Comparison of ENCODE assay signal across 18 cellular contexts in the genomic region with DNA sequence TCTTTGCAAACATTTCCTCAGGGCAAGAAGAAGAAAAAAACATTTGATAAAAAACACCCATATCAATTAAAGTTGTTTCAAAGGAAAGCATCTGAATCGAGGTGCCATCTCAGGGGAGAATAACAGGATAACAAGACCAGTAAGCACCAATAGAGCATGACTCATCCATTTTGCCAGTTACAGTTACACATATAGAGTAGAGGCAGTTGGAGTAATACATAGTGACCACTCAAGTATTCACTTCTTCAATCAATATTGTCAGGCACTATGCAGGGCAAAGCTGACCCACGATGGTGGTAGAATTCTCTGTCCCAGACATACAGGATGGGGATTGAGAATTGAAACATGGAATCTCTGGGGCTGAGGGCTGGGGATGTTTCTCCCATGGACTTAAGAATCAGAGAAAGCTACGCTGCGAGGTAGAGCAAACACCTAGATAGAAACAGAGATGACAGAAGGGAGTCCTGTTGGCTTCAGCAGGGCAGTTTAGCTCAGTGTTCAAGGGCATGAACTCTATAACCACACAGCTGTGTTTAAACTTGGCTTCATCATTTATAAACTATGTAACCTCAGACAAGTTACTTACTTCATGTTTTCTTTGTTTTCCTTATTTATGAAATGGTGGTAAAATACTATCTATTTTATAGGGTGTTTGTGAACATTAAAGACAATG.
A peak's percentile ranks its signal among the peaks of the same experiment; 100 is the strongest.
DNase-seq lines count a peak whose midpoint lies in the region; ATAC-seq, FAIRE-seq and TF ChIP-seq lines count a peak whose summit lies in the region.
"Had no signal": no experiment of that assay in that cellular context is flagged by ENCODE, and none has a peak within 500 bp of the region (broad histone marks: within the 10 kb centered on the region; RNA-seq: fewer than 3 reads in every experiment).

No MANE protein-coding gene starts in this region.

- H3K4me3 ChIP-seq in epithelial cell of esophagus (ENCODE audit: low read length) (no peak overlapping the region), kidney (ENCODE audit: low read length in 2 of 2) (no peak overlapping the region), coronary artery (no peak overlapping the region)
- H3K4me3 ChIP-seq: esophagus muscularis mucosa, right lobe of liver, SK-N-MC had no signal

- no peak overlapping the region for H3K27ac Mint-ChIP-seq in activated CD8-positive, alpha-beta T cell treated with anti-CD3 and anti-CD28 coated beads for 36 hours
- H3K27ac Mint-ChIP-seq: activated CD4-positive, alpha-beta T cell treated with anti-CD3 and anti-CD28 coated beads, Interleukin-2, amount 10 ng/mL, durations not matched to agents 24 days and 14 days; activated naive CD4-positive, alpha-beta T cell treated with anti-CD3 and anti-CD28 coated beads for 36 hours; CD4-positive, alpha-beta T cell had no signal

- H3K9ac ChIP-seq in kidney (ENCODE audit: low read length in 2 of 2), result no peak overlapping the region

- CTCF ChIA-PET in activated CD8-positive, alpha-beta T cell treated with anti-CD3 and anti-CD28 coated beads for 36 hours (lab: Charles Lee), result no interaction called here

- no peak for FAIRE-seq in kidney (lab: Jason Lieb, UNC)

- H3K27me3 Mint-ChIP-seq in activated CD8-positive, alpha-beta T cell treated with anti-CD3 and anti-CD28 coated beads for 36 hours, result no peaks in the 10 kb centered on the region
- H3K27me3 Mint-ChIP-seq: activated CD4-positive, alpha-beta T cell treated with anti-CD3 and anti-CD28 coated beads, Interleukin-2, amount 10 ng/mL, durations not matched to agents 24 days and 14 days; CD4-positive, alpha-beta T cell had no signal

- intact Hi-C loops in kidney (cut with DNase I), result no loop called here
- intact Hi-C loops in activated CD8-positive, alpha-beta T cell treated with anti-CD3 and anti-CD28 coated beads for 36 hours (cut with micrococcal nuclease), result no loop called here

- POLR2A ChIA-PET in activated CD8-positive, alpha-beta T cell treated with anti-CD3 and anti-CD28 coated beads for 36 hours (lab: Charles Lee), result no interaction called here

- peak; percentile 6 for DNase-seq in NCI-H82 (lab: John Stamatoyannopoulos, UW)
- DNase-seq in NCI-H82 treated with DMSO at 0.1 percent for 48 hours (lab: John Stamatoyannopoulos, UW; ENCODE audit: unreplicated experiment), result no peak
- peak; percentile 21 for DNase-seq in RKO (ENCODE audit: low spot score)
- DNase-seq in epithelial cell of esophagus (ENCODE audit: low read depth), result peak; percentile 34
- DNase-seq in renal cortical epithelial cell (ENCODE audit: low read depth), result peak; percentile 10
- no peak for DNase-seq in kidney
- no peak for DNase-seq in coronary artery (ENCODE audit: low spot score)
- no peak for DNase-seq in activated CD8-positive, alpha-beta T cell treated with anti-CD3 and anti-CD28 coated beads for 36 hours
- DNase-seq: 8988T; activated CD4-positive, alpha-beta T cell treated with anti-CD3 and anti-CD28 coated beads, Interleukin-2, amount 10 ng/mL, durations not matched to agents 24 days and 14 days; activated naive CD4-positive, alpha-beta T cell treated with anti-CD3 and anti-CD28 coated beads for 36 hours; CD4-positive, alpha-beta T cell; DMS79; NCI-H2029 treated with DMSO at 0.1 percent for 48 hours; NCI-H524; right lobe of liver had no signal

- peaks cover 13% of the 10 kb centered on the region for H3K9me3 Mint-ChIP-seq in activated CD8-positive, alpha-beta T cell treated with anti-CD3 and anti-CD28 coated beads for 36 hours
- H3K9me3 Mint-ChIP-seq: activated CD4-positive, alpha-beta T cell treated with anti-CD3 and anti-CD28 coated beads, Interleukin-2, amount 10 ng/mL, durations not matched to agents 24 days and 14 days had no signal

- no peaks in the 10 kb centered on the region for H3K36me3 Mint-ChIP-seq in activated CD8-positive, alpha-beta T cell treated with anti-CD3 and anti-CD28 coated beads for 36 hours (ENCODE audit: low read depth)

- H3K4me3 Mint-ChIP-seq in activated CD8-positive, alpha-beta T cell treated with anti-CD3 and anti-CD28 coated beads for 36 hours, result no peak overlapping the region
- H3K4me3 Mint-ChIP-seq: activated CD4-positive, alpha-beta T cell treated with anti-CD3 and anti-CD28 coated beads, Interleukin-2, amount 10 ng/mL, durations not matched to agents 24 days and 14 days; activated naive CD4-positive, alpha-beta T cell treated with anti-CD3 and anti-CD28 coated beads for 36 hours; CD4-positive, alpha-beta T cell had no signal

- no peak for ATAC-seq in activated CD8-positive, alpha-beta T cell treated with anti-CD3 and anti-CD28 coated beads for 36 hours

- no peaks in the 10 kb centered on the region for H3K36me3 ChIP-seq in kidney (ENCODE audit: control insufficient read depth in 1 of 2, insufficient read depth in 2 of 2, low read length in 2 of 2)
- H3K36me3 ChIP-seq: esophagus muscularis mucosa, right lobe of liver had no signal

- H3K9me3 ChIP-seq in kidney (ENCODE audit: control insufficient read depth in 1 of 2, low read length in 2 of 2), result no peaks in the 10 kb centered on the region
- H3K9me3 ChIP-seq: right lobe of liver had no signal

- no peak overlapping the region for H3K27ac ChIP-seq in kidney (ENCODE audit: low read depth in 2 of 2, low read length in 2 of 2)
- H3K27ac ChIP-seq in coronary artery, result no peak overlapping the region
- H3K27ac ChIP-seq: esophagus muscularis mucosa, right lobe of liver, SK-N-MC had no signal

- no peaks in the 10 kb centered on the region for H3K4me1 ChIP-seq in kidney (ENCODE audit: control insufficient read depth in 1 of 2, insufficient read depth in 1 of 2, low read depth in 1 of 2, low read length in 2 of 2)
- H3K4me1 ChIP-seq: esophagus muscularis mucosa, right lobe of liver had no signal

- TF ChIP-seq CTCF in epithelial cell of esophagus (IDR thresholded peaks at IDR 0.05; ENCODE audit: insufficient read depth, low read depth, low read length, missing control alignments) (no peak), kidney (IDR thresholded peaks at IDR 0.05; ENCODE audit: borderline replicate concordance, extremely low read depth, insufficient read depth) (no peak), coronary artery (IDR thresholded peaks at IDR 0.05) (no peak)
- no peak for TF ChIP-seq CTCF in activated CD8-positive, alpha-beta T cell treated with anti-CD3 and anti-CD28 coated beads for 36 hours (IDR thresholded peaks at IDR 0.05)

- no peaks in the 10 kb centered on the region for H3K4me1 Mint-ChIP-seq in activated CD8-positive, alpha-beta T cell treated with anti-CD3 and anti-CD28 coated beads for 36 hours (ENCODE audit: low read depth)
- H3K4me1 Mint-ChIP-seq: activated CD4-positive, alpha-beta T cell treated with anti-CD3 and anti-CD28 coated beads, Interleukin-2, amount 10 ng/mL, durations not matched to agents 24 days and 14 days had no signal

Comparison
In these comparisons a context has a peak if more than half of its experiments do, and no peak if none do; other contexts are left out.
1. DNase-seq: peak in NCI-H82 (single experiment), RKO (single experiment), epithelial cell of esophagus (single experiment) and renal cortical epithelial cell (single experiment); none in NCI-H82 treated with DMSO at 0.1 percent for 48 hours (single experiment), kidney (single experiment), coronary artery (single experiment) and activated CD8-positive, alpha-beta T cell treated with anti-CD3 and anti-CD28 coated beads for 36 hours (single experiment).